ENCODE assay signal across 8 cellular contexts in the genomic region with DNA sequence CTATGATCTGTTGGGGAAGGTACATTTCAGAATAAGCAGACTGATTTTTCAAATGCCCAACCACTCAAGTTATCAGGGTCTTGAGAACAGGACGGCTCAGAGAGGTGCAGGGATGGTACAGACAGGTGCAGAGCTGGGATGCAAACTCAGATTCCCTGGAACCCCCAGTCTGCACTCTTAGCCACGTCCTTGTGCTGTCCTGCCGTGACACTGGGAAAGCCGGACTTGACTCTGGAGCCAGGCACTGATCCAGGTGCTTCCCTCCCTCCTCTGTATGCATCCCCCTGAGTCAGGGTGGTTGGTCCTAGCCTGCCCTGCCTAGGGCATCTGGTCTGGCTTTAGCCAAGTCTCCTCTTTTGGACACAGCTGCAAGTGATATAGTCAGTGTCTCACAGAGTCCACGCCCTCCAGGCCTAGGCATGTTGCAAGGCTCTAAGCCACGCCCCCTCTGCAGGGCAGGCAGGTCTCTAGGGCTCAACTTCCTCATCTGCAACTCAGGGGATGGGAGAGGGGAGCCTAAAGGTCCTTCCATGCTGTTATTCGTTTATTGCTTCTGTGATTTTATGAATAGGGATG.
DNase-seq lines count a peak whose midpoint lies in the region; ATAC-seq and TF ChIP-seq lines count a peak whose summit lies in the region.

No MANE protein-coding gene starts in this region.

- peak; percentile 83 for ATAC-seq in upper lobe of right lung
- no peak for ATAC-seq in GM19452 (IDR thresholded peaks at IDR 0.05; ENCODE audit: unreplicated experiment)

- no peaks in the 10 kb centered on the region for H3K36me3 Mint-ChIP-seq in Caco-2 (ENCODE audit: insufficient read depth, unreplicated experiment)

- no peaks in the 10 kb centered on the region for H3K9me3 Mint-ChIP-seq in Caco-2 (ENCODE audit: unreplicated experiment)

- no TSS peak for BruUV-seq in Caco-2 (replicated peaks; lab: Mats Ljungman, UMichigan)

- H3K27ac ChIP-seq in upper lobe of right lung: no peak overlapping the region

- H3K4me3 Mint-ChIP-seq in Caco-2 (ENCODE audit: unreplicated experiment): no peak overlapping the region

- H3K36me3 ChIP-seq in Caco-2 (ENCODE audit: control insufficient read depth, insufficient read depth, low read length): no peaks in the 10 kb centered on the region
- no peaks in the 10 kb centered on the region for H3K36me3 ChIP-seq in upper lobe of right lung

- H3K4me1 ChIP-seq in Caco-2 (no peaks in the 10 kb centered on the region), upper lobe of right lung (no peaks in the 10 kb centered on the region)

- CTCF ChIA-PET in Caco-2 (lab: Charles Lee) (no interaction called here), HEK293T (lab: Yijun Ruan, JAX) (no interaction called here)

- POLR2A ChIA-PET in Caco-2 (lab: Charles Lee): no interaction called here
- POLR2A ChIA-PET in HEK293T (lab: Yijun Ruan, JAX): no interaction called here

- H3K4me3 ChIP-seq in Caco-2 (ENCODE audit: low read depth, low read length) (no peak overlapping the region), foreskin fibroblast (ENCODE audit: low read depth in 1 of 2, low read length in 2 of 2) (no peak overlapping the region), upper lobe of right lung (no peak overlapping the region)

- H3K9me3 ChIP-seq in Caco-2 (no peaks in the 10 kb centered on the region), upper lobe of right lung (no peaks in the 10 kb centered on the region)

- TF ChIP-seq CTCF in Caco-2 (IDR thresholded peaks at IDR 0.05; ENCODE audit: insufficient read depth in 1 of 2, low read depth in 1 of 2, low read length in 1 of 2, severe bottlenecking in 1 of 2, unreplicated experiment in 1 of 2) (no peak), foreskin fibroblast (IDR thresholded peaks at IDR 0.05; ENCODE audit: low read depth, low read length) (no peak), upper lobe of right lung (IDR thresholded peaks at IDR 0.05) (no peak)

- H3K27me3 ChIP-seq in Caco-2 (replicated peaks; ENCODE audit: control insufficient read depth, insufficient read depth, low read length): peaks cover 3% of the 10 kb centered on the region
- peaks cover 11% of the 10 kb centered on the region for H3K27me3 ChIP-seq in upper lobe of right lung

- intact Hi-C loops in Caco-2 (cut with micrococcal nuclease; ENCODE audit: unreplicated experiment): no loop called here
- intact Hi-C loops in upper lobe of right lung (cut with DNase I): no loop called here

- H3K4me1 Mint-ChIP-seq in Caco-2 (ENCODE audit: low read depth, unreplicated experiment): no peaks in the 10 kb centered on the region

- H3K27ac Mint-ChIP-seq in Caco-2 (ENCODE audit: unreplicated experiment): no peak overlapping the region

- peak; percentile 52 to 62 for DNase-seq in Caco-2
- peak; percentile 40 for DNase-seq in HEK293T (ENCODE audit: extremely low spot score)
- peak; percentile 61 for DNase-seq in SK-N-DZ (ENCODE audit: low spot score)
- DNase-seq in foreskin fibroblast: peak; percentile 4 to 26
- peak; percentile 85 for DNase-seq in upper lobe of right lung
- no peak for DNase-seq in NCI-H1694 treated with DMSO at 0.1 percent for 48 hours (lab: John Stamatoyannopoulos, UW)
- no peak for DNase-seq in Ammon's horn (ENCODE audit: low spot score)

- peaks cover 45% of the 10 kb centered on the region for H3K27me3 Mint-ChIP-seq in Caco-2 (ENCODE audit: insufficient read depth, unreplicated experiment)

TF ChIP-seq in HEK293T, 16 proteins besides CTCF, POLR2A, EP300 and RAD21:
- no peak for TF ChIP-seq NFRKB (IDR thresholded peaks at IDR 0.05)
- no peak for TF ChIP-seq LEF1 (IDR thresholded peaks at IDR 0.05; ENCODE audit: borderline replicate concordance)
- no peak for TF ChIP-seq L3MBTL2 (conservative IDR thresholded peaks at IDR 0.05)
- TF ChIP-seq ZNF384 (IDR thresholded peaks at IDR 0.05): no peak
- TF ChIP-seq TARDBP (IDR thresholded peaks at IDR 0.05): no peak
- no peak for TF ChIP-seq FOXA1 (IDR thresholded peaks at IDR 0.05)
- no peak for TF ChIP-seq FOXM1 (IDR thresholded peaks at IDR 0.05; ENCODE audit: borderline replicate concordance)
- TF ChIP-seq, protein P1, sequence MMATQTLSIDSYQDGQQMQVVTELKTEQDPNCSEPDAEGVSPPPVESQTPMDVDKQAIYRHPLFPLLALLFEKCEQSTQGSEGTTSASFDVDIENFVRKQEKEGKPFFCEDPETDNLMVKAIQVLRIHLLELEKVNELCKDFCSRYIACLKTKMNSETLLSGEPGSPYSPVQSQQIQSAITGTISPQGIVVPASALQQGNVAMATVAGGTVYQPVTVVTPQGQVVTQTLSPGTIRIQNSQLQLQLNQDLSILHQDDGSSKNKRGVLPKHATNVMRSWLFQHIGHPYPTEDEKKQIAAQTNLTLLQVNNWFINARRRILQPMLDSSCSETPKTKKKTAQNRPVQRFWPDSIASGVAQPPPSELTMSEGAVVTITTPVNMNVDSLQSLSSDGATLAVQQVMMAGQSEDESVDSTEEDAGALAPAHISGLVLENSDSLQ (IDR thresholded peaks at IDR 0.05): no peak
- TF ChIP-seq SP1 (IDR thresholded peaks at IDR 0.05): no peak
- no peak for TF ChIP-seq CTBP1 (IDR thresholded peaks at IDR 0.05; ENCODE audit: borderline replicate concordance)
- no peak for TF ChIP-seq ELF4 (IDR thresholded peaks at IDR 0.05)
- no peak for TF ChIP-seq FOXK2 (IDR thresholded peaks at IDR 0.05)
- TF ChIP-seq ARNT (IDR thresholded peaks at IDR 0.05): no peak
- TF ChIP-seq SUZ12 (IDR thresholded peaks at IDR 0.05): no peak
- no peak for TF ChIP-seq BHLHE40 (IDR thresholded peaks at IDR 0.05; ENCODE audit: borderline replicate concordance)
- TF ChIP-seq HDGF (IDR thresholded peaks at IDR 0.05; ENCODE audit: borderline replicate concordance): no peak

Comparison
In these comparisons a context has a peak if more than half of its experiments do, and no peak if none do; other contexts are left out.
1. DNase-seq: peak in Caco-2 (2 of 2), HEK293T (single experiment), SK-N-DZ (single experiment), foreskin fibroblast (2 of 2) and upper lobe of right lung (single experiment); none in NCI-H1694 treated with DMSO at 0.1 percent for 48 hours (single experiment) and Ammon's horn (single experiment).